ENCODE assay signal across 28 cellular contexts in the genomic region with DNA sequence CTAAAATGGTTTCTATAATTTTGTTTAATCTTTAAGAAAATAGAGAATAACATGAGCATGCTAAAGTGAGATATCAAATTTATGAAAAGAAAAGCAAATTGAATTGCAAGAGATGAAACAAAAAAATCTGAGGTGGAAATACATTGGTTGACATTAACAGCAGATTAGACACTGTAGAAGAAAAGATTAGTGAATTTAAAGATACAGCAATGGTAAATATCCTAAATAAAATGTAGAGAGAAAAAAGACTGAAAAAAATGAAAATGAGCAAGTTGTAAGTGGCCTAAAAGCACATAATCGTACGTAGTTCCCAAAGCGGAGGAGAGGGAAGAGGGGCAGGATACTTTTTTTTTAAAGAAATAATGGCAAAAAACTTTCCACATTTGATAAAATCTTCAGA.
"Had no signal": no experiment of that assay in that cellular context is flagged by ENCODE, and none has a peak within 500 bp of the region (broad histone marks: within the 10 kb centered on the region; RNA-seq: fewer than 3 reads in every experiment).

No MANE protein-coding gene starts in this region.

- H3K27ac Mint-ChIP-seq: natural killer cell; nephron; neural progenitor cell; progenitor cell of endocrine pancreas; stimulated activated effector memory CD8-positive, alpha-beta T cell treated with anti-CD3 and anti-CD28 coated beads, Interleukin-12 subunit alpha, Interleukin-12 subunit beta, amount 100 ng/mL, for 72 hours; stimulated activated naive B cell treated with anti-CD40 and anti-IgM and Interleukin-4, amounts not matched to agents 10 μg/mL and 1 μg/mL and 100 μg/mL, for 72 hours; stimulated activated naive CD8-positive, alpha-beta T cell treated with anti-CD3 and anti-CD28 coated beads, Interleukin-15, Interleukin-2, amounts not matched to agents 100 ng/mL and 50 ng/mL, for 24 hours had no signal

- H3K36me3 ChIP-seq: neural progenitor cell, ovary, sigmoid colon, stomach, thoracic aorta, thyroid gland, upper lobe of left lung, uterus had no signal

- H3K27me3 ChIP-seq: neural progenitor cell, ovary, right lobe of liver, sigmoid colon, stomach, thyroid gland, tibial nerve, upper lobe of left lung, uterus had no signal

- FAIRE-seq: small intestine had no signal

- H3K4me1 Mint-ChIP-seq: nephron; neural progenitor cell; stimulated activated naive B cell treated with anti-CD40 and anti-IgM and Interleukin-4, amounts not matched to agents 10 μg/mL and 1 μg/mL and 100 μg/mL, for 72 hours had no signal

- DNase-seq: natural killer cell; occipital lobe; ovary; posterior cingulate gyrus; psoas muscle; right cardiac atrium; right lobe of liver; sigmoid colon; small intestine; stimulated activated CD4-positive, alpha-beta T cell treated with anti-CD3 and anti-CD28 coated beads, Interleukin-15, amount 100 ng/mL, for 24 hours; stimulated activated CD4-positive, alpha-beta T cell treated with anti-CD3 and anti-CD28 coated beads, Interleukin-2, amount 100 ng/mL, for 24 hours; stimulated activated CD4-positive, alpha-beta T cell treated with anti-CD3 and anti-CD28 coated beads, Interleukin-2, amount 100 ng/mL, for 48 hours; stimulated activated CD4-positive, alpha-beta T cell treated with anti-CD3 and anti-CD28 coated beads, Interleukin-4, amount 100 ng/mL, for 24 hours; stimulated activated naive B cell treated with anti-CD40 and anti-IgM and Interleukin-4, amounts not matched to agents 10 μg/mL and 1 μg/mL and 100 μg/mL, for 72 hours; stimulated activated naive CD4-positive, alpha-beta T cell treated with Interleukin-2 at 50 U/mL for 16 hours; stomach; thyroid gland; trophoblast cell; upper lobe of left lung; uterus had no signal

- ATAC-seq: natural killer cell; psoas muscle; right cardiac atrium; right lobe of liver; stimulated activated effector memory CD8-positive, alpha-beta T cell treated with anti-CD3 and anti-CD28 coated beads, Interleukin-12 subunit alpha, Interleukin-12 subunit beta, amount 100 ng/mL, for 72 hours; stimulated activated naive B cell treated with anti-CD40 and anti-IgM and Interleukin-4, amounts not matched to agents 10 μg/mL and 1 μg/mL and 100 μg/mL, for 72 hours had no signal

- H3K27ac ChIP-seq: neural progenitor cell, ovary, parathyroid adenoma, psoas muscle, right lobe of liver, sigmoid colon, stomach, thoracic aorta, thyroid gland, tibial nerve, upper lobe of left lung, uterus had no signal

- H3K9ac ChIP-seq: neural progenitor cell, parathyroid adenoma had no signal

- H3K27me3 Mint-ChIP-seq: progenitor cell of endocrine pancreas had no signal

- H3K4me2 ChIP-seq: neural progenitor cell had no signal

- H3K4me3 Mint-ChIP-seq: natural killer cell; nephron; neural progenitor cell; stimulated activated effector memory CD8-positive, alpha-beta T cell treated with anti-CD3 and anti-CD28 coated beads, Interleukin-12 subunit alpha, Interleukin-12 subunit beta, amount 100 ng/mL, for 72 hours; stimulated activated naive B cell treated with anti-CD40 and anti-IgM and Interleukin-4, amounts not matched to agents 10 μg/mL and 1 μg/mL and 100 μg/mL, for 72 hours; stimulated activated naive CD8-positive, alpha-beta T cell treated with anti-CD3 and anti-CD28 coated beads, Interleukin-15, Interleukin-2, amounts not matched to agents 100 ng/mL and 50 ng/mL, for 24 hours had no signal

- H3K9me3 ChIP-seq: ovary, thyroid gland had no signal

- H3K36me3 Mint-ChIP-seq: stimulated activated effector memory CD8-positive, alpha-beta T cell treated with anti-CD3 and anti-CD28 coated beads, Interleukin-12 subunit alpha, Interleukin-12 subunit beta, amount 100 ng/mL, for 72 hours had no signal

- H3K4me3 ChIP-seq: neural progenitor cell, ovary, psoas muscle, right lobe of liver, sigmoid colon, stomach, thoracic aorta, thyroid gland, tibial nerve, upper lobe of left lung, uterus had no signal

- H3K4me1 ChIP-seq: neural progenitor cell, parathyroid adenoma, psoas muscle, right lobe of liver, thyroid gland, upper lobe of left lung, uterus had no signal
